In the genomic region with DNA sequence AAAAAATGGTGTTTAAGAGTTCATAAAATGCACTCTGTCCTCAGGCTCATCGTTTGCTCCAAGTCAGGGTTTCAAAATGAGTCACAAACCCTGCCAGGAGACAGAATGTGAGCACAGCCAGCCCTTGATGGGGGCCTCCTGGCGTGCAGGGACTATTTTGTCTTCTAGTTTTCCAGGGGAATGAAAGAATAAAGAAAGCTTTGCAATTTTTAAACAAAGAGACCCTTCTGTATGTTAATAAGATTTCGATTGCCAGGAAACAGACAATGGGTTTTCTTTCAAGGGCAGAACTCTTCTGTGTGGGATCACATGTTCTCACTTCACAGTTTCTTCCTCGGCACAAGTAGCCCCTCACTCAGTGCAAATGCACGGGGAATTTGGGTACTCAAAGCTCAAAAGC, we compare ENCODE assay signal across 11 cellular contexts.
DNase-seq lines count a peak whose midpoint lies in the region; ATAC-seq lines count a peak whose summit lies in the region.
"Had no signal": no experiment of that assay in that cellular context is flagged by ENCODE, and none has a peak within 500 bp of the region (broad histone marks: within the 10 kb centered on the region; RNA-seq: fewer than 3 reads in every experiment).

No MANE protein-coding gene starts in this region.

- DNase-seq in Right ventricle myocardium inferior (ENCODE audit: missing footprints) (peak; percentile 68), cardiac septum (ENCODE audit: low spot score) (no peak), left cardiac atrium (peak; percentile 24), ureter (ENCODE audit: low spot score) (no peak), NCI-H526 (lab: John Stamatoyannopoulos, UW) (no peak)
- DNase-seq in activated T-cell treated with anti-CD3 and anti-CD28 coated beads, Interleukin-2, amount 50 U/mL, for 1 hour: no peak
- no peak for DNase-seq in activated CD4-positive, alpha-beta T cell treated with anti-CD3 and anti-CD28 coated beads, Interleukin-2, amount 50 U/mL, for 48 hours
- DNase-seq: ACHN; effector memory CD8-positive, alpha-beta T cell had no signal

- ATAC-seq in Right ventricle myocardium inferior (peak; percentile 86), HG03442 (IDR thresholded peaks at IDR 0.05; ENCODE audit: unreplicated experiment) (peak; percentile 75), left cardiac atrium (peak; percentile 68 to 89)
- ATAC-seq: effector memory CD8-positive, alpha-beta T cell; Panc1 had no signal

- intact Hi-C loops in Right ventricle myocardium inferior (cut with DNase I): loop anchor here (5.0 to 10.0 kb wide), 2 partner anchors 140 to 427 kb away; partner anchors contain the start of gene C7
- intact Hi-C loops in cardiac septum (cut with DNase I): loop anchor here (10.0 kb wide), 1 partner anchor 140 kb away; no protein-coding TSS in a partner anchor
- intact Hi-C loops in left cardiac atrium (cut with DNase I): no loop called here

Comparison
In these comparisons a context has a peak if more than half of its experiments do, and no peak if none do; other contexts are left out.
1. DNase-seq: peak in Right ventricle myocardium inferior (single experiment) and left cardiac atrium (single experiment); none in cardiac septum (single experiment), ureter (single experiment), NCI-H526 (0 of 2), activated T-cell treated with anti-CD3 and anti-CD28 coated beads, Interleukin-2, amount 50 U/mL, for 1 hour (single experiment) and activated CD4-positive, alpha-beta T cell treated with anti-CD3 and anti-CD28 coated beads, Interleukin-2, amount 50 U/mL, for 48 hours (0 of 2).
2. intact Hi-C loops: an anchor here in Right ventricle myocardium inferior (5.0 to 10.0 kb wide) and cardiac septum (10.0 kb wide); none called in left cardiac atrium.
3. Peak in every context shown above with its lines, with median percentiles within 50 percentile points of each other: ATAC-seq.